ENCODE assay signal across 10 cellular contexts in the genomic region with DNA sequence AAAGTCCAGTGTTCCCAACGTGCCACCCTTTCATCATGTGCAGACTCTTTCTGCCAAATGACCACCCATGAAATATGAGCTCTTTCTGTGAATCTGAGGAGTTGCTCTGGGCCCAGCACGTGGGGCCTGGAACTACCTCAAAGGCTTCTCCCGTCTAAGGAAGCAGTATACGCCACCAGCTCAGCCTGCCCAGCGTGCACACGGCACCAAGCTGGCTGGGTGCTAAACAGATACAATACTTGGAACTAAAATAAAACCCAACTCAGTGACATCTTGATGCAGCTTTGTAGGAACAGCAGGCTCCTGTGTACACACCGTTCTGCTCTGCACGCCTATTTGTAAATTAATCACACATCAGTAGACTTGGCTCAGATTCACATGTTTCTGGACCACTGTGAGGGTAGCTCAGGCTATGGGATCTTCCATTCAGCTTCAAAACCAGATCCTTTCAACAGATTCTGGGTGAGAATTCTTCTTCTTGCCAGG.
A peak's percentile ranks its signal among the peaks of the same experiment; 100 is the strongest.
DNase-seq lines count a peak whose midpoint lies in the region; ATAC-seq and TF ChIP-seq lines count a peak whose summit lies in the region.
"Had no signal": no experiment of that assay in that cellular context is flagged by ENCODE, and none has a peak within 500 bp of the region (broad histone marks: within the 10 kb centered on the region; RNA-seq: fewer than 3 reads in every experiment).

No MANE protein-coding gene starts in this region.

- RAD21 ChIA-PET in HCT116 (lab: Charles Lee; ENCODE audit: low non-redundant PET in 1 of 2, low total read pairs in 2 of 2, uncharacterized antibody in 2 of 2, unreplicated experiment in 2 of 2): no interaction called here

- H3K79me2 ChIP-seq in HCT116 (ENCODE audit: insufficient read depth, low read length): no peaks in the 10 kb centered on the region

- H3K9me2 ChIP-seq in HCT116 (ENCODE audit: insufficient read depth): no peaks in the 10 kb centered on the region
- H3K9me2 ChIP-seq: SK-N-SH had no signal

- intact Hi-C loops in HCT116 (cut with micrococcal nuclease): no loop called here

- no peak for TF ChIP-seq RAD21 in HCT116 (IDR thresholded peaks at IDR 0.05; ENCODE audit: low read depth)

- H4K20me1 ChIP-seq in HCT116 (ENCODE audit: insufficient read depth): no peaks in the 10 kb centered on the region

- H3K27me3 ChIP-seq in HCT116 (ENCODE audit: insufficient read depth, low read length) (no peaks in the 10 kb centered on the region), MG63 (no peaks in the 10 kb centered on the region)
- H3K27me3 ChIP-seq: upper lobe of right lung had no signal

- CTCF ChIA-PET in HCT116 (lab: Charles Lee): interaction anchor here (0.6 kb wide), 1 partner anchor 12 kb away, joined by 6 read pairs; no protein-coding TSS in a partner anchor

- in situ Hi-C loops in astrocyte of the cerebellum (cut with HindIII; ENCODE audit: low sequenced_read_pairs): loop anchor here (5.0 kb wide), 2 partner anchors 47 to 87 kb away; no protein-coding TSS in a partner anchor

- ATAC-seq in HCT116 (no peak), HG02642 (IDR thresholded peaks at IDR 0.05; ENCODE audit: poor library complexity, unreplicated experiment) (no peak)
- ATAC-seq: upper lobe of right lung had no signal

- no peak for TF ChIP-seq CTCF in HCT116 (IDR thresholded peaks at IDR 0.05 in 2 of 3, conservative IDR thresholded peaks at IDR 0.05 in 1 of 3; ENCODE audit: borderline replicate concordance in 1 of 3, insufficient read depth in 1 of 3, low read depth in 2 of 3, low read length in 2 of 3)
- TF ChIP-seq CTCF in astrocyte of the cerebellum (IDR thresholded peaks at IDR 0.05; ENCODE audit: low read depth, low read length, missing control alignments): no peak

- H3K4me2 ChIP-seq in HCT116 (ENCODE audit: low read length): no peak overlapping the region
- H3K4me2 ChIP-seq: SK-N-SH had no signal

- TF ChIP-seq POLR2A in HCT116 (IDR thresholded peaks at IDR 0.05; ENCODE audit: borderline replicate concordance, extremely low read depth, insufficient read depth, insufficient read length): no peak

- H2AFZ ChIP-seq in HCT116 (ENCODE audit: low read depth, low read length, poor library complexity, severe bottlenecking): no peak overlapping the region

- H3K9me3 ChIP-seq in HCT116 (ENCODE audit: control insufficient read depth in 1 of 2, insufficient read depth in 1 of 2, low read depth in 1 of 2, low read length in 2 of 2): no peaks in the 10 kb centered on the region
- no peaks in the 10 kb centered on the region for H3K9me3 ChIP-seq in MG63
- H3K9me3 ChIP-seq: SK-N-SH, upper lobe of right lung had no signal

- no peak overlapping the region for H3K9ac ChIP-seq in HCT116 (ENCODE audit: low read length)
- H3K9ac ChIP-seq: SK-N-SH had no signal

- no TSS peak for BruUV-seq in HCT116 (replicated peaks; lab: Mats Ljungman, UMichigan)

- DNase-seq in HCT116 (ENCODE audit: low read depth, low spot score) (no peak), NCI-H2081 treated with DMSO at 0.1 percent for 48 hours (lab: John Stamatoyannopoulos, UW) (peak; percentile 65), astrocyte of the cerebellum (ENCODE audit: low read depth) (peak; percentile 72), occipital lobe (lab: John Stamatoyannopoulos, UW) (peak; percentile 65), MG63 (no peak)
- DNase-seq in activated naive CD4-positive, alpha-beta T cell treated with anti-CD3 and anti-CD28 coated beads, Interleukin-2, amount 50 U/mL, for 16 hours: no peak
- DNase-seq: activated gamma-delta T cell treated with Interleukin-2 at 50 U/mL for 16 hours, SK-N-SH, upper lobe of right lung had no signal

- H3K27ac ChIP-seq in HCT116 (ENCODE audit: low read depth, low read length): no peak overlapping the region
- H3K27ac ChIP-seq: upper lobe of right lung had no signal

- H3K4me3 ChIP-seq in HCT116 (replicated peaks in 1 of 2; ENCODE audit: low read depth in 1 of 2, low read length in 2 of 2) (no peak overlapping the region), astrocyte of the cerebellum (ENCODE audit: low read depth, low read length) (no peak overlapping the region), MG63 (no peak overlapping the region)
- H3K4me3 ChIP-seq: upper lobe of right lung had no signal

- POLR2A ChIA-PET in HCT116 (lab: Charles Lee): interaction anchor here (1.0 kb wide), 1 partner anchor 14 kb away, joined by 3 read pairs; no protein-coding TSS in a partner anchor

- H3K36me3 ChIP-seq in HCT116 (ENCODE audit: control insufficient read depth in 1 of 2, insufficient read depth in 2 of 2, low read length in 2 of 2) (no peaks in the 10 kb centered on the region), MG63 (no peaks in the 10 kb centered on the region)
- H3K36me3 ChIP-seq: upper lobe of right lung had no signal

- peaks cover 19 to 24% of the 10 kb centered on the region in 2 experiments for H3K4me1 ChIP-seq in HCT116 (ENCODE audit: control insufficient read depth in 1 of 2, insufficient read depth in 2 of 2, low read length in 2 of 2)

TF ChIP-seq in HCT116, 20 proteins besides CTCF, POLR2A, EP300 and RAD21:
- TF ChIP-seq TCF7L2 (IDR thresholded peaks at IDR 0.05; ENCODE audit: borderline replicate concordance, extremely low read depth, insufficient read depth, insufficient read length) (peak; percentile 86), EZH2 (IDR thresholded peaks at IDR 0.05) (no peak)

Comparison
In these comparisons a context has a peak if more than half of its experiments do, and no peak if none do; other contexts are left out.
1. DNase-seq: peak in NCI-H2081 treated with DMSO at 0.1 percent for 48 hours (single experiment), astrocyte of the cerebellum (single experiment) and occipital lobe (single experiment); none in HCT116 (single experiment), MG63 (single experiment) and activated naive CD4-positive, alpha-beta T cell treated with anti-CD3 and anti-CD28 coated beads, Interleukin-2, amount 50 U/mL, for 16 hours (single experiment).